In the genomic region with DNA sequence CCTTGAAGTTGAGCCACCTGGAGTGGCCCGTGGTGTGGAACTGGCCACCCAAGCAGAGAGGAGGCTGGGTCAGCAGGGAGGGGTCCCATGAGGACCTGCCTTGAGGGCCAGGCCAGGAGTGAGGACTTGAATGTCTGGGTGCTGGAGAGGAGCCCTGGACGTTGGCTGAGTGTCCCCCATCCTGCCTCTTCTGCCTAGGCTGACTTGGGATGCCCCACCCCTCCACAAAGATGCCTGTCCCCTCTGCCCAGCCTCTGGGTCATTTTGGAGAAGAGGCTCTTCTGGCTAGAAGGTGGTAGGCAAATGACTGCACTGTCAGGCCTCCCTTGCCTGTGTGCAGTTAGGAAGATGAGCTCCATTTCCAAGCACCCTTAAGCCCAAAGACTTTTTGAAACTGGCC, we compare ENCODE assay signal across 7 cellular contexts. TPM values are rescaled to one million over a fixed set of nuclear protein-coding genes. Genes with fewer than 3 reads are reported as not detected.
DNase-seq lines count a peak whose midpoint lies in the region; ATAC-seq and TF ChIP-seq lines count a peak whose summit lies in the region.

No MANE protein-coding gene starts in this region.

- no peak overlapping the region for H3K4me2 ChIP-seq in GM23338

- peaks cover 40% of the 10 kb centered on the region for H3K4me1 Mint-ChIP-seq in GM23338
- peaks cover 88% of the 10 kb centered on the region for H3K4me1 Mint-ChIP-seq in stimulated activated effector memory CD8-positive, alpha-beta T cell treated with anti-CD3 and anti-CD28 coated beads, Interleukin-12 subunit alpha, Interleukin-12 subunit beta, amount 100 ng/mL, for 72 hours

- no peaks in the 10 kb centered on the region for H3K9me2 ChIP-seq in GM23338 (ENCODE audit: insufficient read depth)

- H3K27me3 ChIP-seq in GM23338 (ENCODE audit: insufficient read depth), result peaks cover 39% of the 10 kb centered on the region

- H3K4me3 Mint-ChIP-seq in GM23338, result peak overlapping the region; percentile 77; the same call in 1 of the 3 replicates
- H3K4me3 Mint-ChIP-seq in stimulated activated effector memory CD8-positive, alpha-beta T cell treated with anti-CD3 and anti-CD28 coated beads, Interleukin-12 subunit alpha, Interleukin-12 subunit beta, amount 100 ng/mL, for 72 hours, result peak overlapping the region; percentile 95

- H3K36me3 ChIP-seq in GM23338 (ENCODE audit: insufficient read depth), result no peaks in the 10 kb centered on the region

- DNase-seq in GM23338 (ENCODE audit: low spot score) (no peak), fibroblast of pulmonary artery (ENCODE audit: low read depth) (no peak), NCI-H2081 treated with DMSO at 0.1 percent for 48 hours (lab: John Stamatoyannopoulos, UW) (no peak)
- DNase-seq in stimulated activated effector memory CD8-positive, alpha-beta T cell treated with anti-CD3 and anti-CD28 coated beads, Interleukin-12 subunit alpha, Interleukin-12 subunit beta, amount 100 ng/mL, for 72 hours (ENCODE audit: low spot score in 2 of 2), result no peak
- DNase-seq in stimulated activated CD4-positive, alpha-beta T cell treated with anti-CD3 and anti-CD28 coated beads, Interleukin-4, amount 100 ng/mL, for 1 hour, result no peak

- H3K36me3 Mint-ChIP-seq in GM23338 (ENCODE audit: low read depth), result no peaks in the 10 kb centered on the region
- H3K36me3 Mint-ChIP-seq in stimulated activated effector memory CD8-positive, alpha-beta T cell treated with anti-CD3 and anti-CD28 coated beads, Interleukin-12 subunit alpha, Interleukin-12 subunit beta, amount 100 ng/mL, for 72 hours, result peaks cover 46% of the 10 kb centered on the region

- H3K27ac ChIP-seq in GM23338 (ENCODE audit: low read depth), result no peak overlapping the region

- peaks cover 6% of the 10 kb centered on the region; the same call in 1 of the 2 replicates for H4K20me1 ChIP-seq in GM23338 (replicated peaks; ENCODE audit: insufficient read depth)

- H3K4me1 ChIP-seq in GM23338 (ENCODE audit: insufficient read depth), result peaks cover 7% of the 10 kb centered on the region; the same call in 1 of the 2 replicates

- H3K4me3 ChIP-seq in GM23338, result no peak overlapping the region
- peak overlapping the region; percentile 73; the same call in 1 of the 2 replicates for H3K4me3 ChIP-seq in WI38 (ENCODE audit: low read depth, low read length)
- H3K4me3 ChIP-seq in fibroblast of pulmonary artery (replicated peaks; ENCODE audit: low read depth, low read length), result peak overlapping the region; percentile 75

- no peak for TF ChIP-seq CTCF in GM23338 (conservative IDR thresholded peaks at IDR 0.05; ENCODE audit: low read depth in 2 of 2)
- no peak for TF ChIP-seq CTCF in WI38 (IDR thresholded peaks at IDR 0.05; ENCODE audit: low read depth, low read length)
- TF ChIP-seq CTCF in fibroblast of pulmonary artery (IDR thresholded peaks at IDR 0.05; ENCODE audit: low read length, missing control alignments), result no peak

- H3K27ac Mint-ChIP-seq in GM23338, result no peak overlapping the region
- H3K27ac Mint-ChIP-seq in stimulated activated effector memory CD8-positive, alpha-beta T cell treated with anti-CD3 and anti-CD28 coated beads, Interleukin-12 subunit alpha, Interleukin-12 subunit beta, amount 100 ng/mL, for 72 hours, result peak overlapping the region; percentile 93

- ATAC-seq in GM23338 (no peak), GM19324 (IDR thresholded peaks at IDR 0.05; ENCODE audit: low FRiP score, unreplicated experiment) (no peak)
- ATAC-seq in stimulated activated effector memory CD8-positive, alpha-beta T cell treated with anti-CD3 and anti-CD28 coated beads, Interleukin-12 subunit alpha, Interleukin-12 subunit beta, amount 100 ng/mL, for 72 hours, result no peak

- H3K9me3 Mint-ChIP-seq in GM23338, result no peaks in the 10 kb centered on the region
- H3K9me3 Mint-ChIP-seq in stimulated activated effector memory CD8-positive, alpha-beta T cell treated with anti-CD3 and anti-CD28 coated beads, Interleukin-12 subunit alpha, Interleukin-12 subunit beta, amount 100 ng/mL, for 72 hours, result no peaks in the 10 kb centered on the region

- H3K27me3 Mint-ChIP-seq in GM23338 (ENCODE audit: insufficient read depth, low read depth, poor library complexity), result peaks cover 42% of the 10 kb centered on the region

- H3K79me2 ChIP-seq in GM23338 (replicated peaks; ENCODE audit: insufficient read depth), result no peaks in the 10 kb centered on the region

- peaks cover 19% of the 10 kb centered on the region for H3F3A ChIP-seq in GM23338 (replicated peaks; ENCODE audit: low read depth)

- H2AFZ ChIP-seq in GM23338, result no peak overlapping the region

TF ChIP-seq in GM23338, 12 proteins besides CTCF, POLR2A, EP300 and RAD21 (continues in another document):
- TF ChIP-seq JUNB (IDR thresholded peaks at IDR 0.05; ENCODE audit: unreplicated experiment), result no peak
- TF ChIP-seq NANOG (IDR thresholded peaks at IDR 0.05; ENCODE audit: borderline replicate concordance), result no peak
- TF ChIP-seq ZNF462 (CRISPR knock-in tag; IDR thresholded peaks at IDR 0.05), result no peak
- TF ChIP-seq ZNF331 (CRISPR knock-in tag; IDR thresholded peaks at IDR 0.05; ENCODE audit: low read depth), result no peak
- no peak for TF ChIP-seq EZH2phosphoT487 (IDR thresholded peaks at IDR 0.05; ENCODE audit: unreplicated experiment)
- no peak for TF ChIP-seq STAT1 (IDR thresholded peaks at IDR 0.05; ENCODE audit: unreplicated experiment)
- no peak for TF ChIP-seq EZH2 (IDR thresholded peaks at IDR 0.05; ENCODE audit: low read depth, unreplicated experiment)
- TF ChIP-seq ZNF114 (CRISPR knock-in tag; IDR thresholded peaks at IDR 0.05), result no peak
- no peak for TF ChIP-seq POLR2AphosphoS5 (IDR thresholded peaks at IDR 0.05; ENCODE audit: low read depth)

RNA-seq across cellular contexts. Expression of gene SSBP4, which starts 1.7 kb away (rescaled TPM):
- total RNA-seq in GM23338 (2014; rRNA removed; shearing (Covaris generic)), result 42.8 and 44.4 TPM in 2 replicates
- polyA plus RNA-seq in GM23338 (2016; fragmentation: Nextera tagmentation; extraction: Ambion mirVana), result 47.9 and 52.0 TPM in 2 replicates

RNA-seq across cellular contexts. Expression of gene ISYNA1, which starts 17.0 kb away (rescaled TPM):
- total RNA-seq in GM23338 (2014; rRNA removed; shearing (Covaris generic)), result 199 and 208 TPM in 2 replicates
- 191 and 217 TPM in 2 replicates for polyA plus RNA-seq in GM23338 (2016; fragmentation: Nextera tagmentation; extraction: Ambion mirVana)

RNA-seq across cellular contexts. Expression of gene LRRC25, which starts 23.5 kb away (rescaled TPM):
- total RNA-seq in GM23338 (2014; rRNA removed; shearing (Covaris generic)), result 0.17 TPM in 1 of 2 replicates, not detected in the other
- polyA plus RNA-seq in GM23338 (2016; fragmentation: Nextera tagmentation; extraction: Ambion mirVana), result 0.14 and 0.24 TPM in 2 replicates

RNA-seq across cellular contexts. Expression of gene GDF15, which starts 35.0 kb away (rescaled TPM):
- total RNA-seq in GM23338 (2014; rRNA removed; shearing (Covaris generic)), result 15.7 and 19.8 TPM in 2 replicates
- polyA plus RNA-seq in GM23338 (2016; fragmentation: Nextera tagmentation; extraction: Ambion mirVana), result 12.6 and 18.3 TPM in 2 replicates
